30 cellular contexts compared by ENCODE assay signal in genomic region chr16:63943568-63943967, GRCh38.
"Had no signal": no experiment of that assay in that cellular context is flagged by ENCODE, and none has a peak within 500 bp of the region (broad histone marks: within the 10 kb centered on the region; RNA-seq: fewer than 3 reads in every experiment).

No MANE protein-coding gene starts in this region.

- H3K27me3 ChIP-seq: SJSA1 had no signal

- H3K4me1 ChIP-seq: SJSA1 had no signal

- H3K9me3 ChIP-seq: SJSA1, SK-N-SH had no signal

- H3K36me3 ChIP-seq: SJSA1 had no signal

- H2AFZ ChIP-seq: PC-9 had no signal

- DNase-seq: Karpas-422, MM.1S, MV-4-11, NCI-H1092, NCI-H1105, NCI-H1417 treated with DMSO at 0.1 percent for 48 hours, NCI-H1436 treated with DMSO at 0.1 percent for 48 hours, NCI-H187, NCI-H1930, NCI-H2029 treated with DMSO at 0.1 percent for 48 hours, NCI-H2081 treated with DMSO at 0.1 percent for 48 hours, NCI-H2107, NCI-H2171, NCI-H226, NCI-H446 treated with DMSO at 0.1 percent for 48 hours, NCI-H510A, NCI-H524, NCI-H526, NCI-H69, NCI-H748 treated with DMSO at 0.1 percent for 48 hours, NCI-H82, PC-9, Right ventricle myocardium superior, SHP77 treated with DMSO at 0.1 percent for 48 hours, SK-N-SH, SW 1271 had no signal

- H3K9ac ChIP-seq: KMS-11, SK-N-SH had no signal

- ATAC-seq: Panc1 had no signal

- H3K4me2 ChIP-seq: KMS-11, PC-9, SK-N-SH had no signal

- H3K4me3 ChIP-seq: PC-9, SJSA1 had no signal

- H3K27ac ChIP-seq: KMS-11, PC-9, RWPE1, SJSA1 had no signal
